In genomic region chr6:52362443-52363221, GRCh38 we compare ENCODE assay signal across 8 cellular contexts. TPM values are rescaled to one million over a fixed set of nuclear protein-coding genes. Genes with fewer than 3 reads are reported as not detected.
DNase-seq lines count a peak whose midpoint lies in the region; ATAC-seq, FAIRE-seq and TF ChIP-seq lines count a peak whose summit lies in the region.

No MANE protein-coding gene starts in this region.

- no peaks in the 10 kb centered on the region for H3K9me3 Mint-ChIP-seq in astrocyte (ENCODE audit: unreplicated experiment)

- no peak for TF ChIP-seq CTCF in astrocyte (IDR thresholded peaks at IDR 0.05; ENCODE audit: insufficient read depth, low read depth, low read length)

- peak overlapping the region; percentile 84 for H3K4me3 ChIP-seq in astrocyte (ENCODE audit: insufficient read depth, low read depth, low read length)
- peak overlapping the region; percentile 90 for H3K4me3 ChIP-seq in iPS-20b (ENCODE audit: low read length)
- peak overlapping the region; percentile 47 to 80 (median 70) for H3K4me3 ChIP-seq in skin epidermis

- peak; percentile 49 for ATAC-seq in GM18909 (IDR thresholded peaks at IDR 0.05; ENCODE audit: poor library complexity, unreplicated experiment)
- ATAC-seq in HG03175 (IDR thresholded peaks at IDR 0.05; ENCODE audit: unreplicated experiment): peak; percentile 45

- H3K36me3 Mint-ChIP-seq in astrocyte (ENCODE audit: low read depth, unreplicated experiment): peaks cover 2% of the 10 kb centered on the region

- H3K9ac ChIP-seq in astrocyte (ENCODE audit: low read length) (peak overlapping the region; percentile 82), iPS-20b (ENCODE audit: low read depth, low read length) (peak overlapping the region; percentile 80; the same call in 1 of the 2 replicates)

- H3K4me1 Mint-ChIP-seq in astrocyte (ENCODE audit: low read depth, unreplicated experiment): peaks cover 5% of the 10 kb centered on the region

- no peak for FAIRE-seq in astrocyte (lab: Jason Lieb, UNC)

- H3K79me2 ChIP-seq in astrocyte (ENCODE audit: insufficient read depth, low read length): no peaks in the 10 kb centered on the region

- no peaks in the 10 kb centered on the region for H3K27me3 Mint-ChIP-seq in astrocyte (ENCODE audit: low read depth, unreplicated experiment)

- H3K4me1 ChIP-seq in astrocyte (ENCODE audit: insufficient read depth, low read length) (peaks cover 10% of the 10 kb centered on the region), iPS-20b (ENCODE audit: insufficient read depth, low read length) (peaks cover 4% of the 10 kb centered on the region; the same call in 1 of the 2 replicates)

- H3K9me3 ChIP-seq in astrocyte (ENCODE audit: insufficient read depth, low read depth, low read length): no peaks in the 10 kb centered on the region
- no peaks in the 10 kb centered on the region for H3K9me3 ChIP-seq in iPS-20b (ENCODE audit: insufficient read depth, low read depth, low read length)

- H4K20me1 ChIP-seq in astrocyte (ENCODE audit: insufficient read depth, low read length): peaks cover 5% of the 10 kb centered on the region

- peak overlapping the region; percentile 78 for H3K27ac Mint-ChIP-seq in astrocyte (ENCODE audit: unreplicated experiment)

- no peaks in the 10 kb centered on the region for H3K27me3 ChIP-seq in astrocyte (ENCODE audit: insufficient read depth, low read length)
- peaks cover 32% of the 10 kb centered on the region for H3K27me3 ChIP-seq in iPS-20b (ENCODE audit: insufficient read depth, low read length)

- H3K4me2 ChIP-seq in astrocyte (ENCODE audit: low read length): peak overlapping the region; percentile 100

- H3K27ac ChIP-seq in astrocyte (ENCODE audit: low read depth, low read length) (peak overlapping the region; percentile 48), iPS-20b (ENCODE audit: low read length) (no peak overlapping the region), skin epidermis (peak overlapping the region; percentile 43 to 91 (median 77))

- peak overlapping the region; percentile 93 for H3K4me3 Mint-ChIP-seq in astrocyte (ENCODE audit: unreplicated experiment)

- DNase-seq in C1 segment of cervical spinal cord (lab: John Stamatoyannopoulos, UW): peak in 12 of 14 donors; percentile 32 to 77 (median 64)
- DNase-seq in SHP77 treated with DMSO at 0.1 percent for 48 hours (lab: John Stamatoyannopoulos, UW): peak; percentile 5
- DNase-seq in astrocyte (ENCODE audit: low read depth): no peak
- no peak for DNase-seq in NCI-H1694 treated with DMSO at 0.1 percent for 48 hours (lab: John Stamatoyannopoulos, UW)

- peak overlapping the region; percentile 89 for H2AFZ ChIP-seq in astrocyte (ENCODE audit: low read depth, low read length)

- H3K36me3 ChIP-seq in astrocyte (ENCODE audit: insufficient read depth, low read length) (no peaks in the 10 kb centered on the region), iPS-20b (ENCODE audit: insufficient read depth, low read depth, low read length) (no peaks in the 10 kb centered on the region)

RNA-seq across cellular contexts. Expression of gene PAQR8, which starts 0.7 kb away (rescaled TPM):
- total RNA-seq in astrocyte: 1.2 and 1.5 TPM in 2 replicates

RNA-seq across cellular contexts. Expression of gene EFHC1, which starts 57.5 kb away (rescaled TPM):
- total RNA-seq in astrocyte: 25.6 and 30.6 TPM in 2 replicates

Comparison
In these comparisons a context has a peak if more than half of its experiments do, and no peak if none do; other contexts are left out.
1. DNase-seq: peak in C1 segment of cervical spinal cord (12 of 14) and SHP77 treated with DMSO at 0.1 percent for 48 hours (single experiment); none in astrocyte (single experiment) and NCI-H1694 treated with DMSO at 0.1 percent for 48 hours (single experiment).
2. Peak in every context shown above with its lines, with median percentiles within 50 percentile points of each other: H3K4me3 ChIP-seq.